Comparison of ENCODE assay signal across 19 cellular contexts in the genomic region with DNA sequence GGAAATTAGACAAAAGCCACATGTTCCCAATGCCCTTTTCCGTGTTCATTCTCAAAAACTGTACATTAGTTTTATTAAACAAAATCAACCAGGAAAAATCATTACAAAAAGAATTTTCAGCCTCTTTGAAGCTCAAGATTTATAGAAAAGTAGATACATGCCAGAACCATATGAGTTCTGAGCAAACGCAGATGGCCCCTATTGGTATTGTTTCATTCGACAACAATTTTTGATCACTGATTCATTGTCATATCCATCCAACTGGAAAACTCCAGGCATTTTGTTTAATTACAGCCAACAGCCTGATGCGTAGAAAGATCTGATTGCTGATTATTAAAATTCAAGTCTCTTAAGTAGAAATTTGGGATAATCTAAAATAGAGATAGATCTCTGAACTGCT.
"Had no signal": no experiment of that assay in that cellular context is flagged by ENCODE, and none has a peak within 500 bp of the region (broad histone marks: within the 10 kb centered on the region; RNA-seq: fewer than 3 reads in every experiment).

No MANE protein-coding gene starts in this region.

- H3K4me1 ChIP-seq: gastrocnemius medialis, heart right ventricle, left lung, lower lobe of right lung, pancreas, stomach, transverse colon had no signal

- DNase-seq: effector CD4-positive, alpha-beta T cell; gastrocnemius medialis; heart right ventricle; hypothalamus; left lung; lower lobe of right lung; midbrain; occipital lobe; pancreas; right cardiac atrium; small intestine; stimulated activated CD4-positive, alpha-beta T cell treated with anti-CD3 and anti-CD28 coated beads, Interleukin-12 subunit alpha, Interleukin-12 subunit beta, amount 100 ng/mL, for 4 hours; stimulated activated naive CD4-positive, alpha-beta T cell; stomach; substantia nigra; transverse colon had no signal

- H3K27me3 ChIP-seq: gastrocnemius medialis, heart right ventricle, left lung, pancreas, stomach, transverse colon had no signal

- ATAC-seq: gastrocnemius medialis; heart right ventricle; left lung; lower lobe of right lung; natural killer cell treated with Interleukin-12 subunit alpha and Interleukin-12 subunit beta and Interleukin-15 and Interleukin-18, amount 100 ng/mL, for 72 hours; pancreas; right cardiac atrium had no signal

- H3K4me3 ChIP-seq: coronary artery, gastrocnemius medialis, heart right ventricle, left lung, lower lobe of right lung, pancreas, stomach, thoracic aorta, transverse colon had no signal

- H3K9me3 ChIP-seq: gastrocnemius medialis, heart right ventricle, left lung, lower lobe of right lung, pancreas, stomach, thoracic aorta, transverse colon had no signal

- H3K36me3 ChIP-seq: gastrocnemius medialis, heart right ventricle, left lung, lower lobe of right lung, pancreas, stomach, thoracic aorta, transverse colon had no signal
